In genomic region chr10:121618906-121619305, GRCh38 we compare ENCODE assay signal across 5 cellular contexts. TPM values are rescaled to one million over a fixed set of nuclear protein-coding genes. Genes with fewer than 3 reads are reported as not detected.
"Had no signal": no experiment of that assay in that cellular context is flagged by ENCODE, and none has a peak within 500 bp of the region (broad histone marks: within the 10 kb centered on the region; RNA-seq: fewer than 3 reads in every experiment).

No MANE protein-coding gene starts in this region.

- DNase-seq: GM23248, H9, HCEC 1CT, KBM-7 had no signal

- H3K4me3 Mint-ChIP-seq: H9, IgD-negative memory B cell had no signal

- H2AFZ ChIP-seq: GM23248 had no signal

- H3K4me1 Mint-ChIP-seq: IgD-negative memory B cell had no signal

- H3K36me3 Mint-ChIP-seq: IgD-negative memory B cell had no signal

- H3K27ac ChIP-seq: GM23248 had no signal

- H3K27ac Mint-ChIP-seq: H9, IgD-negative memory B cell had no signal

- H3K4me3 ChIP-seq: GM23248 had no signal

RNA-seq across cellular contexts. Expression of gene FGFR2, which starts 20.7 kb away (rescaled TPM):
- total RNA-seq: GM23248 had no signal
- polyA plus RNA-seq: IgD-negative memory B cell had no signal
